Comparison of ENCODE assay signal across 7 cellular contexts in the genomic region with DNA sequence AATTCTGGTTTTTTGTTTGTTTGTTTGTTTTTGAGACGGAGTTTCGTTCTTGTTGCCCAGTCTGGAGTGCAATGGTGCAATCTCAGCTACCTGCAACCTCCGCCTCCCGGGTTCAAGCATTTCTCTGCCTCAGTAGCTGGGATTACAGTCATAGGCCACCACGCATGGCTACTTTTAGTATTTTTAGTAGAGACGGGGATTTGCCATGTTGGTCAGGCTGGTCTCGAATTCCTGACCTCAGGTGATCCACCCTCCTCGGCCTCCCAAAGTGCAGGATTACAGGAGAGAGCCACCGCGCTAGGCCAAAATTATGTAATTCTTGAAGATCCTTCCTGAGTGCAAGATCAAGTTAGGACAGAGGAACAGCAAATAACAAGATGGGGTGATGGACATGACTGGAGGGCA. TPM values are rescaled to one million over a fixed set of nuclear protein-coding genes. Genes with fewer than 3 reads are reported as not detected.
DNase-seq lines count a peak whose midpoint lies in the region; ATAC-seq and TF ChIP-seq lines count a peak whose summit lies in the region.

No MANE protein-coding gene starts in this region.

- H3K4me3 Mint-ChIP-seq in activated CD8-positive, alpha-beta T cell treated with anti-CD3 and anti-CD28 coated beads for 36 hours = peak overlapping the region; percentile 95

- CTCF ChIA-PET in activated CD8-positive, alpha-beta T cell treated with anti-CD3 and anti-CD28 coated beads for 36 hours (lab: Charles Lee) = interaction anchor here (1.3 kb wide), 1 partner anchor 116 kb away, joined by 3 read pairs; no protein-coding TSS in a partner anchor
- CTCF ChIA-PET in GM10248 (lab: Yijun Ruan, JAX) = no interaction called here

- intact Hi-C loops in activated CD8-positive, alpha-beta T cell treated with anti-CD3 and anti-CD28 coated beads for 36 hours (cut with micrococcal nuclease) = loop anchor here (5.0 kb wide), 1 partner anchor 85 kb away; no protein-coding TSS in a partner anchor

- peaks cover 14% of the 10 kb centered on the region for H3K36me3 Mint-ChIP-seq in activated CD8-positive, alpha-beta T cell treated with anti-CD3 and anti-CD28 coated beads for 36 hours (ENCODE audit: low read depth)

- ATAC-seq in HG02623 (IDR thresholded peaks at IDR 0.05; ENCODE audit: unreplicated experiment) = peak; percentile 1
- no peak for ATAC-seq in activated CD8-positive, alpha-beta T cell treated with anti-CD3 and anti-CD28 coated beads for 36 hours
- no peak for ATAC-seq in stimulated activated naive CD8-positive, alpha-beta T cell treated with anti-CD3 and anti-CD28 coated beads, Interleukin-15, Interleukin-2, amounts not matched to agents 100 U/mL and 50 U/mL, for 24 hours
- ATAC-seq in HG03196 (IDR thresholded peaks at IDR 0.05; ENCODE audit: unreplicated experiment) = no peak

- POLR2A ChIA-PET in activated CD8-positive, alpha-beta T cell treated with anti-CD3 and anti-CD28 coated beads for 36 hours (lab: Charles Lee) = no interaction called here
- POLR2A ChIA-PET in GM10248 (lab: Yijun Ruan, JAX) = no interaction called here

- peak overlapping the region; percentile 98 for H3K27ac Mint-ChIP-seq in activated CD8-positive, alpha-beta T cell treated with anti-CD3 and anti-CD28 coated beads for 36 hours

- H3K4me3 ChIP-seq in iPS-11a (ENCODE audit: low read depth, low read length) = peak overlapping the region; percentile 72

- no peaks in the 10 kb centered on the region for H3K27me3 Mint-ChIP-seq in activated CD8-positive, alpha-beta T cell treated with anti-CD3 and anti-CD28 coated beads for 36 hours

- DNase-seq in activated CD8-positive, alpha-beta T cell treated with anti-CD3 and anti-CD28 coated beads for 36 hours = peak; percentile 29
- peak; percentile 5 for DNase-seq in stimulated activated naive CD8-positive, alpha-beta T cell treated with anti-CD3 and anti-CD28 coated beads, Interleukin-15, Interleukin-2, amounts not matched to agents 100 U/mL and 50 U/mL, for 24 hours
- no peak for DNase-seq in NCI-H526 treated with DMSO at 0.1 percent for 48 hours (lab: John Stamatoyannopoulos, UW)
- no peak for DNase-seq in GM10248 (ENCODE audit: extremely low spot score)

- no peak for TF ChIP-seq CTCF in activated CD8-positive, alpha-beta T cell treated with anti-CD3 and anti-CD28 coated beads for 36 hours (IDR thresholded peaks at IDR 0.05)
- no peak for TF ChIP-seq CTCF in GM10248 (IDR thresholded peaks at IDR 0.05; ENCODE audit: control extremely low read depth, extremely low read depth, low read depth, missing control alignments)

- H3K9me3 Mint-ChIP-seq in activated CD8-positive, alpha-beta T cell treated with anti-CD3 and anti-CD28 coated beads for 36 hours = no peaks in the 10 kb centered on the region

- peaks cover 28% of the 10 kb centered on the region for H3K4me1 Mint-ChIP-seq in activated CD8-positive, alpha-beta T cell treated with anti-CD3 and anti-CD28 coated beads for 36 hours (ENCODE audit: low read depth)

RNA-seq across cellular contexts. Expression of gene ZNF33B, which starts 0.7 kb away (rescaled TPM):
- total RNA-seq in activated CD8-positive, alpha-beta T cell treated with anti-CD3 and anti-CD28 coated beads for 36 hours = 1 to 10 TPM; 5.8 to 7.9 TPM

Comparison
In these comparisons a context has a peak if more than half of its experiments do, and no peak if none do; other contexts are left out.
1. DNase-seq: peak in activated CD8-positive, alpha-beta T cell treated with anti-CD3 and anti-CD28 coated beads for 36 hours (single experiment) and stimulated activated naive CD8-positive, alpha-beta T cell treated with anti-CD3 and anti-CD28 coated beads, Interleukin-15, Interleukin-2, amounts not matched to agents 100 U/mL and 50 U/mL, for 24 hours (single experiment); none in NCI-H526 treated with DMSO at 0.1 percent for 48 hours (single experiment) and GM10248 (single experiment).